Comparison of ENCODE assay signal across 1 cellular context in the genomic region with DNA sequence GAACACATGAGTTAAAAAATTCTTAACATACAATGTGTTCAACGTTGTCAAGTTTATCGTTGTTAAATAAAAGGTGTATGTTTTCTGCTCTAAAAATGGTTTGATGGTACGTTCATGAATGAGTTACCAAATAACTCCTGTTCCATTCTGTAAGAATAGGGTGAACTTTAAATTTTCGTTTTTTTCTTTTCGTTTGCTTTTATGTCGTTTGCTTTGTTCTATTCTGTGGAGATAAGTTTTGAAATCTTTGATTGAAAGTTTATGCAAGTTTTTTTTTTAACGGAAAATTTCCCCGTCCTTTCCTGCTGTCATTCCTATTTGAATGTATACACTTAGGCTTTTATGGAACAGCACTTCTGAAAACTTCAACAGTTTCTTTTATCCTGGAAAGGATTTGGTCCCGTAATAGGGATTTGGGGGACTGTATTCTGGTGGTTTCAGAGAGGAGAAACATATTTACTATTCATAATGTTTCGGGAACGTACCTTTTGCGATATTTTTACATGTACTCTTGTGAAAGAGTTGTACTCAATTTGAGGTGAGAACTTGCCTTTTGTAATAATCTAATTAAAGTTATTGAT.
TF ChIP-seq lines count a peak whose summit lies in the region.

No MANE protein-coding gene starts in this region.

TF ChIP-seq in GM12878, 131 proteins besides CTCF, POLR2A, EP300 and RAD21 (continued from another document):
- no peak for TF ChIP-seq SPI1 (IDR thresholded peaks at IDR 0.05; ENCODE audit: borderline replicate concordance, insufficient read depth, low read depth, low read length)
